20 cellular contexts compared by ENCODE assay signal in the genomic region with DNA sequence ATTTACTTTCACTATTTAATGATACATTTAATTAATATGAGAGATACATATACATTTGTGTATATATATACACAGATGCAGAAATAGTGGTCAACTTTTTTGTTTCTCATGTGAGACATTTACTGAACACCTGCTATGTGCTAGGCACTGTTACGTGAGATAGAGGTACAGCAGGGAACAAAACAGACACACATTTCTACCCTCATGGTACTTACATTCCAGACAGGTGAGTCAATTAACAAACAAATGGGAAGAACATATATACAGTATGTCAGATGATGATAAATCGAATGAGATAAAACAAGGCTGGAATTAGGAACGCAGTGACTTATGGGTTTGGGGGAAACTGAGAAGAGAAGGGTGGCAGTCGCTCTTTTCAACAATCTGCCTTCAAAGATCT. TPM values are rescaled to one million over a fixed set of nuclear protein-coding genes. Genes with fewer than 3 reads are reported as not detected.
"Had no signal": no experiment of that assay in that cellular context is flagged by ENCODE, and none has a peak within 500 bp of the region (broad histone marks: within the 10 kb centered on the region; RNA-seq: fewer than 3 reads in every experiment).

No MANE protein-coding gene starts in this region.

- H3K9me3 Mint-ChIP-seq: activated CD4-positive, alpha-beta memory T cell treated with anti-CD3 and anti-CD28 coated beads, Interleukin-2, amount 10 ng/mL, durations not matched to agents 7 days and 5 days; neural progenitor cell had no signal

- DNase-seq: activated CD4-positive, alpha-beta memory T cell treated with anti-CD3 and anti-CD28 coated beads, Interleukin-2, amount 10 ng/mL, durations not matched to agents 7 days and 5 days; activated CD8-positive, alpha-beta memory T cell treated with anti-CD3 and anti-CD28 coated beads, Interleukin-2, amount 50 U/mL, for 4 hours; activated gamma-delta T cell; activated T-cell treated with anti-CD3 and anti-CD28 coated beads, Interleukin-2, amount 50 U/mL, for 48 hours; aorta; erythroblast; islet precursor cell; WERI-Rb-1 had no signal

- H3K27me3 ChIP-seq: neural progenitor cell had no signal

- H3K27me3 Mint-ChIP-seq: activated CD4-positive, alpha-beta memory T cell treated with anti-CD3 and anti-CD28 coated beads, Interleukin-2, amount 10 ng/mL, durations not matched to agents 7 days and 5 days had no signal

- H3K4me2 ChIP-seq: neural progenitor cell had no signal

- H3K27ac Mint-ChIP-seq: activated CD4-positive, alpha-beta memory T cell treated with anti-CD3 and anti-CD28 coated beads, Interleukin-2, amount 10 ng/mL, durations not matched to agents 7 days and 5 days; neural progenitor cell had no signal

- ATAC-seq: left lobe of liver, sciatic nerve had no signal

- H3K27ac ChIP-seq: neural progenitor cell, WERI-Rb-1 had no signal

- H3K4me3 ChIP-seq: neural progenitor cell had no signal

- H3K4me1 ChIP-seq: neural progenitor cell had no signal

- FAIRE-seq: bronchial epithelial cell had no signal

- H3K4me3 Mint-ChIP-seq: activated CD4-positive, alpha-beta memory T cell treated with anti-CD3 and anti-CD28 coated beads, Interleukin-2, amount 10 ng/mL, durations not matched to agents 7 days and 5 days; neural progenitor cell had no signal

- H2AFZ ChIP-seq: neural progenitor cell had no signal

- H3K9ac ChIP-seq: neural progenitor cell had no signal

RNA-seq across cellular contexts. Expression of a gene that starts 45.3 kb away (rescaled TPM):
- total RNA-seq: activated CD4-positive, alpha-beta memory T cell treated with anti-CD3 and anti-CD28 coated beads, Interleukin-2, amount 10 ng/mL, durations not matched to agents 7 days and 5 days; aorta; bronchial epithelial cell; cerebellum; dermis microvascular lymphatic vessel endothelial cell; left lobe of liver; lung microvascular endothelial cell; osteocyte; pulmonary artery endothelial cell; T-helper 1 cell treated with Interleukin-12 subunit alpha and Interleukin-12 subunit beta and Interleukin-4 antibody, amounts not matched to agents 30 ng/mL and 1 ng/mL, for 36 hours; urinary bladder had no signal
- polyA plus RNA-seq: aorta, thymus had no signal
